In the genomic region with DNA sequence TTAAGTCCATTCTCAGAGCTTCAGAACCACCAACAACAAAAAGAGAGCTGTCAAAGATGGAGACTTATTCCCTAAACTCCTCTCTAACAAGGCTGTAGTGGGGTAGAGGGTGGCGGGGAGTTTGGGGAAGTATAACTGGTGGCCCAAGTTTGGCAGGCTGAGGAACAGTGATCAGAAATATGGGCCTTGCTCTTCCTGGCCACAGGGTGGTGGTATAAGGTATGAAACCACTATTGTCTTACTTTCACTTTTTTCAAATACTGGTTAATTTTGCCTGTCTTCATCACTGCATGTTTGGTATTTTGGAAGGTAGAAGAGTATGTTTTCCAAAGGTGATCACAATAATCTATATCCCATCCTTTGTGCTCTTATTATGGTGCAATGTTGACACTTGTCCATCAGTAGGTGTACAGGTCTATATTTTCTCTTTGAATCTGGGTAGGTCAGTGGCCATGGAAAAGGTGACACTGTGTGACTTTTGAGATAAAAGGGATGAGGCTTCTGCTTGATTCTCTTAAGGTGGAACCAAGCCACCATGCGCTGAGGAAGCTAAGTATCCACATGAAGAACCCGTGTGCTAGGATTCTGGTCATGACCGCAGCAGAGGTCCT, we compare ENCODE assay signal across 8 cellular contexts. TPM values are rescaled to one million over a fixed set of nuclear protein-coding genes. Genes with fewer than 3 reads are reported as not detected.
DNase-seq lines count a peak whose midpoint lies in the region; ATAC-seq and TF ChIP-seq lines count a peak whose summit lies in the region.

No MANE protein-coding gene starts in this region.

- no peaks in the 10 kb centered on the region for H3K9me3 Mint-ChIP-seq in activated naive CD4-positive, alpha-beta T cell treated with anti-CD3 and anti-CD28 coated beads, Interleukin-2, amount 50 U/mL, for 72 hours
- H3K9me3 Mint-ChIP-seq in nephron = no peaks in the 10 kb centered on the region

- H3K27ac ChIP-seq in ascending aorta = no peak overlapping the region

- H3K27me3 ChIP-seq in ascending aorta = no peaks in the 10 kb centered on the region

- no peaks in the 10 kb centered on the region for H3K36me3 Mint-ChIP-seq in activated naive CD4-positive, alpha-beta T cell treated with anti-CD3 and anti-CD28 coated beads, Interleukin-2, amount 50 U/mL, for 72 hours
- no peaks in the 10 kb centered on the region for H3K36me3 Mint-ChIP-seq in nephron (ENCODE audit: low read depth)

- H3K4me3 ChIP-seq in ascending aorta = no peak overlapping the region

- no peaks in the 10 kb centered on the region for H3K4me1 Mint-ChIP-seq in nephron

- no peak overlapping the region for H3K4me3 Mint-ChIP-seq in nephron

- TF ChIP-seq RAD21 in Ishikawa (IDR thresholded peaks at IDR 0.05; ENCODE audit: low read depth) = peak; percentile 63

- DNase-seq in activated naive CD4-positive, alpha-beta T cell treated with anti-CD3 and anti-CD28 coated beads, Interleukin-2, amount 50 U/mL, for 72 hours (ENCODE audit: low spot score in 2 of 2) = no peak
- no peak for DNase-seq in activated naive CD4-positive, alpha-beta T cell treated with anti-CD3 and anti-CD28 coated beads, Interleukin-2, amount 50 U/mL, for 16 hours
- DNase-seq in astrocyte of the hippocampus (ENCODE audit: low read depth, low spot score) (peak; percentile 24), ascending aorta (ENCODE audit: low spot score in 2 of 2) (no peak), NCI-H1417 treated with DMSO at 0.1 percent for 48 hours (lab: John Stamatoyannopoulos, UW) (no peak)

- H3K9me3 ChIP-seq in ascending aorta = no peaks in the 10 kb centered on the region

- peak; percentile 81 to 90 for ATAC-seq in activated naive CD4-positive, alpha-beta T cell treated with anti-CD3 and anti-CD28 coated beads, Interleukin-2, amount 50 U/mL, for 72 hours
- peak; percentile 94 for ATAC-seq in GM21737 (IDR thresholded peaks at IDR 0.05; ENCODE audit: unreplicated experiment)

- intact Hi-C loops in ascending aorta (cut with DNase I) = no loop called here

- no peak for TF ChIP-seq EP300 in Ishikawa (IDR thresholded peaks at IDR 0.05; ENCODE audit: borderline replicate concordance)

- no peaks in the 10 kb centered on the region for H3K27me3 Mint-ChIP-seq in nephron (ENCODE audit: low read depth)

- H3K4me1 ChIP-seq in ascending aorta = no peaks in the 10 kb centered on the region

- H3K27ac Mint-ChIP-seq in activated naive CD4-positive, alpha-beta T cell treated with anti-CD3 and anti-CD28 coated beads, Interleukin-2, amount 50 U/mL, for 72 hours = no peak overlapping the region
- no peak overlapping the region for H3K27ac Mint-ChIP-seq in nephron

- no peaks in the 10 kb centered on the region for H3K36me3 ChIP-seq in ascending aorta

- TF ChIP-seq CTCF in nephron (IDR thresholded peaks at IDR 0.05; ENCODE audit: unreplicated experiment in 3 of 3) = peak; percentile 25 to 40 (median 37)
- TF ChIP-seq CTCF in ascending aorta (IDR thresholded peaks at IDR 0.05) = peak in 1 of 3 experiments; percentile 10

TF ChIP-seq in Ishikawa, 13 proteins besides CTCF, POLR2A, EP300 and RAD21:
- TF ChIP-seq, protein P1, sequence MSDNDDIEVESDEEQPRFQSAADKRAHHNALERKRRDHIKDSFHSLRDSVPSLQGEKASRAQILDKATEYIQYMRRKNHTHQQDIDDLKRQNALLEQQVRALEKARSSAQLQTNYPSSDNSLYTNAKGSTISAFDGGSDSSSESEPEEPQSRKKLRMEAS (IDR thresholded peaks at IDR 0.05) = no peak
- TF ChIP-seq, protein P2, sequence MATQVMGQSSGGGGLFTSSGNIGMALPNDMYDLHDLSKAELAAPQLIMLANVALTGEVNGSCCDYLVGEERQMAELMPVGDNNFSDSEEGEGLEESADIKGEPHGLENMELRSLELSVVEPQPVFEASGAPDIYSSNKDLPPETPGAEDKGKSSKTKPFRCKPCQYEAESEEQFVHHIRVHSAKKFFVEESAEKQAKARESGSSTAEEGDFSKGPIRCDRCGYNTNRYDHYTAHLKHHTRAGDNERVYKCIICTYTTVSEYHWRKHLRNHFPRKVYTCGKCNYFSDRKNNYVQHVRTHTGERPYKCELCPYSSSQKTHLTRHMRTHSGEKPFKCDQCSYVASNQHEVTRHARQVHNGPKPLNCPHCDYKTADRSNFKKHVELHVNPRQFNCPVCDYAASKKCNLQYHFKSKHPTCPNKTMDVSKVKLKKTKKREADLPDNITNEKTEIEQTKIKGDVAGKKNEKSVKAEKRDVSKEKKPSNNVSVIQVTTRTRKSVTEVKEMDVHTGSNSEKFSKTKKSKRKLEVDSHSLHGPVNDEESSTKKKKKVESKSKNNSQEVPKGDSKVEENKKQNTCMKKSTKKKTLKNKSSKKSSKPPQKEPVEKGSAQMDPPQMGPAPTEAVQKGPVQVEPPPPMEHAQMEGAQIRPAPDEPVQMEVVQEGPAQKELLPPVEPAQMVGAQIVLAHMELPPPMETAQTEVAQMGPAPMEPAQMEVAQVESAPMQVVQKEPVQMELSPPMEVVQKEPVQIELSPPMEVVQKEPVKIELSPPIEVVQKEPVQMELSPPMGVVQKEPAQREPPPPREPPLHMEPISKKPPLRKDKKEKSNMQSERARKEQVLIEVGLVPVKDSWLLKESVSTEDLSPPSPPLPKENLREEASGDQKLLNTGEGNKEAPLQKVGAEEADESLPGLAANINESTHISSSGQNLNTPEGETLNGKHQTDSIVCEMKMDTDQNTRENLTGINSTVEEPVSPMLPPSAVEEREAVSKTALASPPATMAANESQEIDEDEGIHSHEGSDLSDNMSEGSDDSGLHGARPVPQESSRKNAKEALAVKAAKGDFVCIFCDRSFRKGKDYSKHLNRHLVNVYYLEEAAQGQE (IDR thresholded peaks at IDR 0.05; ENCODE audit: low read depth) = no peak
- no peak for TF ChIP-seq FOXM1 (IDR thresholded peaks at IDR 0.05; ENCODE audit: borderline replicate concordance, low read depth)
- no peak for TF ChIP-seq ZBTB7A (IDR thresholded peaks at IDR 0.05; ENCODE audit: low read depth)
- TF ChIP-seq CEBPB (IDR thresholded peaks at IDR 0.05) = no peak
- TF ChIP-seq, protein P3, sequence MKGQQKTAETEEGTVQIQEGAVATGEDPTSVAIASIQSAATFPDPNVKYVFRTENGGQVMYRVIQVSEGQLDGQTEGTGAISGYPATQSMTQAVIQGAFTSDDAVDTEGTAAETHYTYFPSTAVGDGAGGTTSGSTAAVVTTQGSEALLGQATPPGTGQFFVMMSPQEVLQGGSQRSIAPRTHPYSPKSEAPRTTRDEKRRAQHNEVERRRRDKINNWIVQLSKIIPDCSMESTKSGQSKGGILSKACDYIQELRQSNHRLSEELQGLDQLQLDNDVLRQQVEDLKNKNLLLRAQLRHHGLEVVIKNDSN (IDR thresholded peaks at IDR 0.05) = no peak
- TF ChIP-seq EGR1 (IDR thresholded peaks at IDR 0.05) = no peak
- TF ChIP-seq NFIC (IDR thresholded peaks at IDR 0.05) = no peak
- no peak for TF ChIP-seq TCF12 (IDR thresholded peaks at IDR 0.05; ENCODE audit: low read depth)
- TF ChIP-seq YY1 (IDR thresholded peaks at IDR 0.05; ENCODE audit: low read depth) = no peak
- TF ChIP-seq TAF1 (IDR thresholded peaks at IDR 0.05; ENCODE audit: low read depth) = no peak
- TF ChIP-seq CREB1 (IDR thresholded peaks at IDR 0.05; ENCODE audit: low read depth) = no peak
- no peak for TF ChIP-seq TEAD4 (IDR thresholded peaks at IDR 0.05)

RNA-seq across cellular contexts. Expression of a gene that starts 23.2 kb away (rescaled TPM):
- total RNA-seq in activated naive CD4-positive, alpha-beta T cell treated with anti-CD3 and anti-CD28 coated beads, Interleukin-2, amount 50 U/mL, for 72 hours = under 1 TPM; 0.11 to 0.78 TPM
- total RNA-seq in ascending aorta = not detected

RNA-seq across cellular contexts. Expression of a gene that starts 27.7 kb away (rescaled TPM):
- 10 to 100 TPM; 11.5 to 25.8 TPM for total RNA-seq in activated naive CD4-positive, alpha-beta T cell treated with anti-CD3 and anti-CD28 coated beads, Interleukin-2, amount 50 U/mL, for 72 hours
- not detected for total RNA-seq in ascending aorta

Comparison
In these comparisons a context has a peak if more than half of its experiments do, and no peak if none do; other contexts are left out.
1. RNA of a gene that starts 27.7 kb away (total RNA-seq): 11.5 to 25.8 TPM in activated naive CD4-positive, alpha-beta T cell treated with anti-CD3 and anti-CD28 coated beads, Interleukin-2, amount 50 U/mL, for 72 hours; not detected in ascending aorta (single experiment); every median in the first group is over 10 times any median in the second.